In genomic region chr3:112640333-112640863, GRCh38 we compare ENCODE assay signal across 1 cellular context.
TF ChIP-seq lines count a peak whose summit lies in the region.

No MANE protein-coding gene starts in this region.

TF ChIP-seq in HEK293T, 16 proteins besides CTCF, POLR2A, EP300 and RAD21:
- TF ChIP-seq LEF1 (IDR thresholded peaks at IDR 0.05; ENCODE audit: borderline replicate concordance) (no peak), HDGF (IDR thresholded peaks at IDR 0.05; ENCODE audit: borderline replicate concordance) (no peak), NFRKB (IDR thresholded peaks at IDR 0.05) (no peak), FOXK2 (IDR thresholded peaks at IDR 0.05) (no peak), SP1 (IDR thresholded peaks at IDR 0.05) (no peak), PKNOX1 (IDR thresholded peaks at IDR 0.05) (no peak), L3MBTL2 (conservative IDR thresholded peaks at IDR 0.05) (no peak), FOXM1 (IDR thresholded peaks at IDR 0.05; ENCODE audit: borderline replicate concordance) (no peak), FOXA1 (IDR thresholded peaks at IDR 0.05) (no peak), CTBP1 (IDR thresholded peaks at IDR 0.05; ENCODE audit: borderline replicate concordance) (no peak), SUZ12 (IDR thresholded peaks at IDR 0.05) (no peak), ARNT (IDR thresholded peaks at IDR 0.05) (no peak)
TF ChIP-seq in HEK293T: peak in this region for 0.
